Comparison of ENCODE assay signal across 4 cellular contexts in the genomic region with DNA sequence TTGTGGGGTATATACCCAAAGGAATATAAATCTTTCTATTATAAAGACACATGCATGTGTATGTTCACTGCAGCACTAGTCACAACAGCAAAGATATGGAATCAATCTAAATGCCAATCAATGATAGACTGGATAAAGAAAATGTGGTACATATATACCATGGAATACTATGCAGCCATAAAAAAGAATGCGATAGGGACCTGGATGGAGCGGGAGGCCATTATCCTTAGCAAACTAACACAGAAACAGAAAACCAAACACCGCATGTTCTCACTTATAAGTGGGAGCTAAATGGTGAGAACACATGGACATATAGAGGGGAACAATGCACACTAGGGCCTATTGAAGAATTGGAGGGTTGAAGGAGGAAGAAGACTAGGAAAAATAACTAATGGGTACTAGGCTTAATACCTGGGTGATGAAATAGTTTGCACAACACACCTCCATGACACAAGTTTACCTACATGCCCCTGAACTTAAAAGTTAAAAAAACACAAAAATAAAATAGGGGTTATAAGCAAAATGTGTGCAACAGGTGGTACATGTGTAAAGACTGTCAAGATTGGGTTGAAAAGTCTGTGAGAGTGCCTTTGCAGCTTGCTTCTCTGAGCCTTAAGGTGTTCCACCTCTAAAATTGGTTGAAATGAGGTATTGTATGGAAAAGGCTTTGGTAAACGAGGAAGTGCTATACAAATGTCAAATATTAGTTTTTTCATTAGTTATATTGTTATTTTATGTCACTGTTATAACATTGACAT. TPM values are rescaled to one million over a fixed set of nuclear protein-coding genes. Genes with fewer than 3 reads are reported as not detected.
DNase-seq lines count a peak whose midpoint lies in the region; ATAC-seq, FAIRE-seq and TF ChIP-seq lines count a peak whose summit lies in the region.
"Not testable (repeated sequence)": the region's sequence is repeated elsewhere in the genome, so short reads cannot be mapped to it uniquely, and the experiment has no call there.

No MANE protein-coding gene starts in this region.

- in situ Hi-C loops in K562 (cut with MboI): not testable (repeated sequence)

- TF ChIP-seq POLR2A in K562 (conservative IDR thresholded peaks at IDR 0.05): not testable (repeated sequence)

- H4K20me1 ChIP-seq in K562 (replicated peaks; ENCODE audit: control insufficient read depth, insufficient read depth, low read length): not testable (repeated sequence)

- DNase-seq in D721Med (ENCODE audit: insufficient read length, low spot score); K562 (ENCODE audit: extremely low read depth in 1 of 4, low spot score in 3 of 4): not testable (repeated sequence)

- H3K9me1 ChIP-seq in K562 (ENCODE audit: control insufficient read depth, insufficient read depth, low read length): not testable (repeated sequence)

- POLR2A ChIA-PET in HEK293 (lab: Yijun Ruan, JAX); K562 (lab: Yijun Ruan, JAX): not testable (repeated sequence)

- H3K4me3 ChIP-seq in HEK293 (ENCODE audit: low read depth, low read length); K562: not testable (repeated sequence)

- not testable (repeated sequence) for H3K27ac ChIP-seq in HEK293 (ENCODE audit: extremely low read depth, low read depth, low read length); K562 (ENCODE audit: extremely low read depth, low read depth, low read length)

- not testable (repeated sequence) for TF ChIP-seq RAD21 in K562 (CRISPR knock-in tag; conservative IDR thresholded peaks at IDR 0.05 in 1 of 2, IDR thresholded peaks at IDR 0.05 in 1 of 2)

- H3K79me2 ChIP-seq in K562 (ENCODE audit: control insufficient read depth, insufficient read depth, low read length): not testable (repeated sequence)

- not testable (repeated sequence) for TF ChIP-seq CTCF in D721Med (IDR thresholded peaks at IDR 0.05; ENCODE audit: insufficient read depth, missing control alignments); HEK293 (tag by site-specific recombination; IDR thresholded peaks at IDR 0.05); K562 (IDR thresholded peaks at IDR 0.05 in 2 of 3, conservative IDR thresholded peaks at IDR 0.05 in 1 of 3; ENCODE audit: insufficient read depth in 2 of 3, low read depth in 1 of 3, low read length in 3 of 3)

- H3K36me3 ChIP-seq in HEK293 (ENCODE audit: control insufficient read depth in 2 of 2, insufficient read depth in 1 of 2, low read length in 2 of 2); K562 (ENCODE audit: control insufficient read depth, insufficient read depth, low read length): not testable (repeated sequence)

- BruUV-seq in K562 (replicated peaks; lab: Mats Ljungman, UMichigan): not testable (repeated sequence)

- H3K9me3 ChIP-seq in HEK293 (ENCODE audit: control insufficient read depth, insufficient read depth, low read depth, low read length); K562 (replicated peaks; ENCODE audit: control insufficient read depth, insufficient read depth, low read depth, low read length): not testable (repeated sequence)

- TF ChIP-seq EP300 in K562 (IDR thresholded peaks at IDR 0.05; ENCODE audit: low read length): not testable (repeated sequence)

- H2AFZ ChIP-seq in K562 (ENCODE audit: low read depth, low read length): not testable (repeated sequence)

- not testable (repeated sequence) for ATAC-seq in SK-N-SH treated with all-trans-retinoic acid at 6 μM for 48 hours, K562

- WGBS in K562 (ENCODE audit: insufficient coverage, low coverage, missing lambda C conversion rate): 3% methylated on average over 4 of the region's 4 CpGs

- not testable (repeated sequence) for H3K9ac ChIP-seq in K562 (ENCODE audit: insufficient read depth in 1 of 2, low read depth in 2 of 2, low read length in 2 of 2)

- intact Hi-C loops in K562 (cut with micrococcal nuclease): not testable (repeated sequence)

- H3K4me1 ChIP-seq in HEK293 (ENCODE audit: control insufficient read depth, insufficient read depth, low read length); K562 (replicated peaks in 1 of 2; ENCODE audit: control insufficient read depth in 2 of 2, insufficient read depth in 2 of 2, low read length in 2 of 2): not testable (repeated sequence)

- peak; percentile 58 for FAIRE-seq in D721Med (lab: Jason Lieb, UNC)
- FAIRE-seq in K562 (lab: Jason Lieb, UNC): not testable (repeated sequence)

- CTCF ChIA-PET in HEK293 (lab: Yijun Ruan, JAX); K562 (lab: Yijun Ruan, JAX; ENCODE audit: low intra/inter-chr PET ratio): not testable (repeated sequence)

- not testable (repeated sequence) for H3K27me3 ChIP-seq in K562 (ENCODE audit: control insufficient read depth in 2 of 2, insufficient read depth in 2 of 2, low read length in 2 of 2)

- H3K4me2 ChIP-seq in K562 (ENCODE audit: insufficient read depth, low read length): not testable (repeated sequence)

TF ChIP-seq in HEK293, 187 proteins besides CTCF, POLR2A, EP300 and RAD21 (continues in another document):
- TF ChIP-seq SCRT1 (tag by site-specific recombination; IDR thresholded peaks at IDR 0.05; ENCODE audit: borderline replicate concordance) (0 out of 2 replicates have a peak, but pooled peaks have one; percentile 51), SCRT2 (tag by site-specific recombination; IDR thresholded peaks at IDR 0.05) (peak; percentile 86)

TF ChIP-seq in SK-N-SH treated with all-trans-retinoic acid at 6 μM for 48 hours, 23 proteins besides CTCF, POLR2A, EP300 and RAD21:
- peak; percentile 58; the same call in 1 of the 2 replicates for TF ChIP-seq ZNF8 (CRISPR knock-in tag; IDR thresholded peaks at IDR 0.05)

TF ChIP-seq in K562, 482 proteins besides CTCF, POLR2A, EP300 and RAD21:
- TF ChIP-seq ZNF146 (CRISPR knock-in tag; IDR thresholded peaks at IDR 0.05; ENCODE audit: unreplicated experiment): peak; percentile 56

RNA-seq across cellular contexts. Expression of a gene that starts 43.5 kb away (rescaled TPM):
- 0.37 and 0.74 TPM in 2 replicates for total RNA-seq in K562 (2011; cell fraction: chromatin; rRNA removed; ENCODE audit: low replicate concordance)
- 0.17 and 0.26 TPM in 2 replicates for total RNA-seq in K562 (2011; cell fraction: nucleolus; rRNA removed)
- total RNA-seq in K562 (2011; cell fraction: nucleoplasm; rRNA removed): 0.15 and 0.31 TPM in 2 replicates
- total RNA-seq in K562 (2014; rRNA removed) (0.04 and 0.09 TPM in 2 replicates), K562 (2014; rRNA removed; fragmentation: Illumina TruSeq; extraction: Trizol) (0.10 and 0.11 TPM in 2 replicates), K562 (2015; rRNA removed; fragmentation: Illumina TruSeq; extraction: Trizol) (0.07 and 0.08 TPM in 2 replicates), K562 (2021) (0.09 and 0.16 TPM in 2 replicates)
- polyA plus RNA-seq in K562 (2011; rRNA removed) (0.08 TPM in 2 replicates), K562 (2014; fragmentation: Illumina TruSeq; extraction: Trizol) (0.01 and 0.03 TPM in 2 replicates), K562 (2014; fragmentation: Nextera tagmentation; extraction: Ambion mirVana) (under 1 TPM in 1 of 2 experiments, not detected in 1; 0.01 TPM), K562 (2014; rRNA removed) (0.03 TPM in 1 of 2 replicates, not detected in the other)
- polyA plus RNA-seq in K562 (2011; cell fraction: cytosol; rRNA removed): 0.04 TPM in 1 of 2 replicates, not detected in the other
- 0.10 and 0.33 TPM in 2 replicates for polyA plus RNA-seq in K562 (2011; cell fraction: nucleus; rRNA removed)
- 0.05 and 0.33 TPM in 2 replicates for polyA plus RNA-seq in K562 (2012)
- 0.18 TPM in 2 replicates for polyA minus RNA-seq in K562 (2011; rRNA and poly(A)+ RNA removed)
- polyA minus RNA-seq in K562 (2011; cell fraction: cytosol; rRNA and poly(A)+ RNA removed): not detected in 2 replicates
- polyA minus RNA-seq in K562 (2011; cell fraction: nucleus; rRNA and poly(A)+ RNA removed): 0.27 and 1.00 TPM in 2 replicates
